9 cellular contexts compared by ENCODE assay signal in genomic region chr1:190477687-190478192, GRCh38. TPM values are rescaled to one million over a fixed set of nuclear protein-coding genes. Genes with fewer than 3 reads are reported as not detected.
DNase-seq lines count a peak whose midpoint lies in the region; ATAC-seq, FAIRE-seq and TF ChIP-seq lines count a peak whose summit lies in the region.
"Had no signal": no experiment of that assay in that cellular context is flagged by ENCODE, and none has a peak within 500 bp of the region (broad histone marks: within the 10 kb centered on the region; RNA-seq: fewer than 3 reads in every experiment).

BRINP3 (minus strand) TSS chr1:190477864.

- no peak within 1 kb of the TSS for H2BK15ac ChIP-seq in mesenchymal stem cell (ENCODE audit: low read depth, poor library complexity, severe bottlenecking)

- no peak for ATAC-seq in heart left ventricle
- no peak for ATAC-seq in left ventricle myocardium superior
- ATAC-seq in body of pancreas, result no peak

- 2 to 5% (median 2%) methylated on average over 9 of the region's 9 CpGs for WGBS in heart left ventricle, 4 donors
- WGBS in mesenchymal stem cell, result 1% methylated on average over 5 of the region's 9 CpGs
- 4 to 5% methylated on average over 9 of the region's 9 CpGs for WGBS in body of pancreas, 2 donors

- no peak within 1 kb of the TSS for H3K18ac ChIP-seq in mesenchymal stem cell (ENCODE audit: low read depth in 1 of 2, low read length in 2 of 2)

- peak within 1 kb of the TSS in 1 of 12 donors; percentile 41 for H3K27ac ChIP-seq in heart left ventricle
- no peak within 1 kb of the TSS for H3K27ac ChIP-seq in mesenchymal stem cell (ENCODE audit: low read length, poor library complexity, severe bottlenecking)
- no peak within 1 kb of the TSS for H3K27ac ChIP-seq in body of pancreas

- H2BK12ac ChIP-seq in mesenchymal stem cell (ENCODE audit: low read length in 2 of 2), result no peak within 1 kb of the TSS

- H3K4me1 ChIP-seq in heart left ventricle (peaks cover 0 to 10% (median 0%) of the 10 kb centered on the region in 12 donors), mesenchymal stem cell (ENCODE audit: control insufficient read depth, insufficient read depth, low read depth, low read length) (peaks cover 9% of the 10 kb centered on the region), body of pancreas (peaks cover 30% of the 10 kb centered on the region)

- H4K91ac ChIP-seq in mesenchymal stem cell (ENCODE audit: low read length), result no peak within 1 kb of the TSS

- no peak within 1 kb of the TSS for H2BK120ac ChIP-seq in mesenchymal stem cell (ENCODE audit: low read depth, low read length)

- no peaks in the 10 kb centered on the region for H3K79me1 ChIP-seq in mesenchymal stem cell (replicated peaks; ENCODE audit: low read length, poor library complexity, severe bottlenecking)

- no peaks in the 10 kb centered on the region for H3K36me3 ChIP-seq in heart left ventricle
- no peaks in the 10 kb centered on the region for H3K36me3 ChIP-seq in bronchial epithelial cell (ENCODE audit: control insufficient read depth, insufficient read depth, low read length)
- H3K36me3 ChIP-seq in mesenchymal stem cell (ENCODE audit: control insufficient read depth in 1 of 2, insufficient read depth in 2 of 2, low read depth in 1 of 2, low read length in 2 of 2), result no peaks in the 10 kb centered on the region
- H3K36me3 ChIP-seq in body of pancreas (replicated peaks in 1 of 2; ENCODE audit: insufficient read depth in 1 of 2, low read depth in 2 of 2), result no peaks in the 10 kb centered on the region

- H3K9ac ChIP-seq in mesenchymal stem cell (ENCODE audit: low read length), result peak within 1 kb of the TSS; percentile 24

- TF ChIP-seq POLR2A in heart left ventricle (IDR thresholded peaks at IDR 0.05) (no peak), body of pancreas (IDR thresholded peaks at IDR 0.05) (no peak)

- H3K9me3 ChIP-seq in heart left ventricle, result no peaks in the 10 kb centered on the region
- H3K9me3 ChIP-seq in mesenchymal stem cell (ENCODE audit: control insufficient read depth, low read length), result no peaks in the 10 kb centered on the region
- H3K9me3 ChIP-seq in body of pancreas, result no peaks in the 10 kb centered on the region

- no peak within 1 kb of the TSS for H3K14ac ChIP-seq in mesenchymal stem cell (ENCODE audit: low read length in 2 of 2)

- H3K27me3 ChIP-seq in heart left ventricle (peaks cover 0 to 49% (median 30%) of the 10 kb centered on the region in 9 donors), bronchial epithelial cell (ENCODE audit: control insufficient read depth, insufficient read depth, low read length) (peaks cover 16% of the 10 kb centered on the region), mesenchymal stem cell (ENCODE audit: control insufficient read depth in 1 of 2, insufficient read depth in 1 of 2, low read length in 2 of 2) (peaks cover 0 to 58% of the 10 kb centered on the region in 2 experiments), body of pancreas (peaks cover 0 to 9% of the 10 kb centered on the region in 2 donors)

- H3K4ac ChIP-seq in mesenchymal stem cell (ENCODE audit: low read depth in 1 of 2, low read length in 2 of 2), result no peak within 1 kb of the TSS

- H3K23ac ChIP-seq in mesenchymal stem cell (ENCODE audit: low read length in 2 of 2), result peak within 1 kb of the TSS in 1 of 2 experiments; percentile 19

- FAIRE-seq in bronchial epithelial cell (lab: Jason Lieb, UNC), result no peak

- no peak within 1 kb of the TSS for H2AK5ac ChIP-seq in mesenchymal stem cell (ENCODE audit: low read length, severe bottlenecking)

- no peak for TF ChIP-seq CTCF in heart left ventricle (IDR thresholded peaks at IDR 0.05)
- no peak for TF ChIP-seq CTCF in bronchial epithelial cell (IDR thresholded peaks at IDR 0.05; ENCODE audit: insufficient read depth, low read length, severe bottlenecking)
- TF ChIP-seq CTCF in body of pancreas (IDR thresholded peaks at IDR 0.05), result no peak

- intact Hi-C loops in heart left ventricle (cut with DNase I) (no loop called here), left ventricle myocardium superior (cut with micrococcal nuclease) (no loop called here), body of pancreas (cut with DNase I) (no loop called here)

- H3K4me2 ChIP-seq in mesenchymal stem cell (ENCODE audit: low read length, poor library complexity, severe bottlenecking), result peak within 1 kb of the TSS; percentile 85

- H4K8ac ChIP-seq in mesenchymal stem cell (ENCODE audit: low read length), result no peak within 1 kb of the TSS

- H2BK5ac ChIP-seq in mesenchymal stem cell (ENCODE audit: low read depth, low read length, poor library complexity, severe bottlenecking), result no peak within 1 kb of the TSS

- H3K4me3 ChIP-seq in heart left ventricle (peak within 1 kb of the TSS in 10 of 12 donors; percentile 17 to 55 (median 33)), bronchial epithelial cell (ENCODE audit: low read depth, low read length) (peak within 1 kb of the TSS; percentile 21), mesenchymal stem cell (ENCODE audit: insufficient read depth in 1 of 2, low read depth in 1 of 2, low read length in 2 of 2) (peak within 1 kb of the TSS; percentile 53 to 79), body of pancreas (peak within 1 kb of the TSS in 1 of 2 donors; percentile 32)

- H2AFZ ChIP-seq in mesenchymal stem cell (ENCODE audit: low read depth, low read length), result peak within 1 kb of the TSS; percentile 24

- DNase-seq in heart left ventricle, result no peak
- DNase-seq in left ventricle myocardium superior, result no peak
- no peak for DNase-seq in bronchial epithelial cell (ENCODE audit: low read depth)
- no peak for DNase-seq in mesenchymal stem cell
- DNase-seq in activated gamma-delta T cell (lab: John Stamatoyannopoulos, UW), result no peak
- no peak for DNase-seq in AG08396 (ENCODE audit: low spot score)
- DNase-seq in GM03348 (ENCODE audit: low spot score), result no peak
- no peak for DNase-seq in body of pancreas
- DNase-seq: GOT3 had no signal

RNA-seq across cellular contexts. Expression of gene BRINP3, which starts in this region (rescaled TPM):
- 1 to 10 TPM in 2 of 9 donors, under 1 TPM in 4, not detected in 3; 0.20 to 2.5 (median 0.41) TPM for total RNA-seq in heart left ventricle
- 1 to 10 TPM in 1 of 2 donors, under 1 TPM in 1; 0.15 to 2.7 TPM for polyA plus RNA-seq in heart left ventricle
- 0.10 TPM for total RNA-seq in left ventricle myocardium superior
- not detected in 2 replicates for total RNA-seq in bronchial epithelial cell
- polyA plus RNA-seq in mesenchymal stem cell (2013, experiment 1 of 2), result not detected
- polyA plus RNA-seq in mesenchymal stem cell (2013, experiment 2 of 2), result not detected
- not detected for total RNA-seq in body of pancreas
